ENCODE assay signal across 8 cellular contexts in genomic region chr9:70410368-70410767, GRCh38. TPM values are rescaled to one million over a fixed set of nuclear protein-coding genes. Genes with fewer than 3 reads are reported as not detected.
DNase-seq lines count a peak whose midpoint lies in the region; ATAC-seq and TF ChIP-seq lines count a peak whose summit lies in the region.

No MANE protein-coding gene starts in this region.

- TF ChIP-seq POLR2A in gastrocnemius medialis (IDR thresholded peaks at IDR 0.05), result no peak
- no peak for TF ChIP-seq POLR2A in erythroblast (IDR thresholded peaks at IDR 0.05; ENCODE audit: low read length)

- intact Hi-C loops in gastrocnemius medialis (cut with DNase I; ENCODE audit: low total_unique reads), result loop anchor here (5.0 to 10.0 kb wide), 2 partner anchors 146 to 1028 kb away; no protein-coding TSS in a partner anchor

- peaks cover 0 to 10% of the 10 kb centered on the region in 2 donors for H3K36me3 ChIP-seq in gastrocnemius medialis

- in situ Hi-C loops in gastrocnemius medialis (cut with MboI; ENCODE audit: low sequenced_read_pairs in 4 of 4), result loop anchor here in 1 of 4 donors (5.0 kb wide), 1 partner anchor 72 kb away; no protein-coding TSS in a partner anchor

- peaks cover 50 to 56% of the 10 kb centered on the region in 2 donors for H3K4me1 ChIP-seq in gastrocnemius medialis

- H3K9me3 ChIP-seq in gastrocnemius medialis, result no peaks in the 10 kb centered on the region

- no peak for TF ChIP-seq CTCF in epithelial cell of esophagus (IDR thresholded peaks at IDR 0.05; ENCODE audit: insufficient read depth, low read depth, low read length, missing control alignments)
- TF ChIP-seq CTCF in gastrocnemius medialis (IDR thresholded peaks at IDR 0.05 in 4 of 5, conservative IDR thresholded peaks at IDR 0.05 in 1 of 5), result no peak

- no peak for ATAC-seq in gastrocnemius medialis

- DNase-seq in ELR (ENCODE audit: low read depth) (peak; percentile 75), RPMI7951 (ENCODE audit: low read depth) (peak; percentile 50), epithelial cell of esophagus (ENCODE audit: low read depth) (peak; percentile 21), gastrocnemius medialis (no peak), DMS79 (lab: John Stamatoyannopoulos, UW) (no peak), NCI-H1436 treated with DMSO at 0.1 percent for 48 hours (lab: John Stamatoyannopoulos, UW) (no peak), erythroblast (lab: John Stamatoyannopoulos, UW) (no peak)
- DNase-seq in stimulated activated CD4-positive, alpha-beta T cell treated with anti-CD3 and anti-CD28 coated beads, Interleukin-15, amount 100 ng/mL, for 24 hours, result no peak

- no peaks in the 10 kb centered on the region for H3K27me3 ChIP-seq in gastrocnemius medialis

- H3K4me3 ChIP-seq in epithelial cell of esophagus (ENCODE audit: low read length) (peak overlapping the region; percentile 97), gastrocnemius medialis (peak overlapping the region; percentile 76 to 99 (median 96))

- peak overlapping the region; percentile 92 to 100 (median 100) for H3K27ac ChIP-seq in gastrocnemius medialis

RNA-seq across cellular contexts. Expression of gene KLF9, which starts 4.1 kb away (rescaled TPM):
- 14.9 and 18.1 TPM in 2 replicates for total RNA-seq in RPMI7951 (2014; rRNA removed; shearing (Covaris generic))
- 100 to 1,000 TPM; 122 to 174 (median 169) TPM for total RNA-seq in gastrocnemius medialis

Comparison
In these comparisons a context has a peak if more than half of its experiments do, and no peak if none do; other contexts are left out.
1. DNase-seq: peak in ELR (single experiment), RPMI7951 (single experiment) and epithelial cell of esophagus (single experiment); none in gastrocnemius medialis (0 of 2), DMS79 (single experiment), stimulated activated CD4-positive, alpha-beta T cell treated with anti-CD3 and anti-CD28 coated beads, Interleukin-15, amount 100 ng/mL, for 24 hours (single experiment), NCI-H1436 treated with DMSO at 0.1 percent for 48 hours (single experiment) and erythroblast (0 of 2).